Comparison of ENCODE assay signal across 35 cellular contexts in the genomic region with DNA sequence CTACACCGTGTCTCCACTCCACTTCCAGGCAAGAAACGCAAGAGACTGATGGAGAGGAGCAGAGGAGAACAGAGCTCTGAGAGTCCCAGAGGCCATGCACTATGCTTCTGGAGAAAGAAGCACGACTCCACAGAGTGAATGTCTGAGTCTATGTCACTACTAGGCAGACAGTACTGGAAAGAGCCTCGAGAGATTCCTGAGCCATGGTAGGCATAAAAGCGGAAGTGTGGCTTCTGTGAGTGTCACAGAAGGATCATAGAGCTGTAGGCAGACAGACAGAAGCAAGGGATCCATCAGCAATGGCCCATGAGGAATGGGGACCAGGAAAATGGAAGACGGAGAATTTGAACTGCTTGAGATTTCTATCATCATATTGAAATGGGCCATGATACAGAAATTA.
"Had no signal": no experiment of that assay in that cellular context is flagged by ENCODE, and none has a peak within 500 bp of the region (broad histone marks: within the 10 kb centered on the region; RNA-seq: fewer than 3 reads in every experiment).

No MANE protein-coding gene starts in this region.

- H3K36me3 ChIP-seq: MG63 had no signal

- DNase-seq: Kasumi-1, MG63, MM.1S, MV-4-11, NCI-H1048, NCI-H1092, NCI-H1092 treated with DMSO at 0.1 percent for 48 hours, NCI-H1105, NCI-H1105 treated with DMSO at 0.1 percent for 48 hours, NCI-H1417, NCI-H1417 treated with DMSO at 0.1 percent for 48 hours, NCI-H1436, NCI-H1436 treated with DMSO at 0.1 percent for 48 hours, NCI-H146, NCI-H1694, NCI-H1694 treated with DMSO at 0.1 percent for 48 hours, NCI-H187, NCI-H187 treated with DMSO at 0.1 percent for 48 hours, NCI-H1930, NCI-H2029, NCI-H2029 treated with DMSO at 0.1 percent for 48 hours, NCI-H2081, NCI-H2081 treated with DMSO at 0.1 percent for 48 hours, NCI-H2107, NCI-H2171, NCI-H2171 treated with DMSO at 0.1 percent for 48 hours, NCI-H2227 treated with DMSO at 0.1 percent for 48 hours, NCI-H226, NCI-H345, NCI-H446, NCI-H446 treated with DMSO at 0.1 percent for 48 hours, NCI-H510A, NCI-H510A treated with DMSO at 0.1 percent for 48 hours, NCI-H524, NCI-H524 treated with DMSO at 0.1 percent for 48 hours had no signal

- H3K4me3 ChIP-seq: MG63 had no signal

- H3K9me3 ChIP-seq: MG63 had no signal

- H3K27me3 ChIP-seq: MG63 had no signal
